In the genomic region with DNA sequence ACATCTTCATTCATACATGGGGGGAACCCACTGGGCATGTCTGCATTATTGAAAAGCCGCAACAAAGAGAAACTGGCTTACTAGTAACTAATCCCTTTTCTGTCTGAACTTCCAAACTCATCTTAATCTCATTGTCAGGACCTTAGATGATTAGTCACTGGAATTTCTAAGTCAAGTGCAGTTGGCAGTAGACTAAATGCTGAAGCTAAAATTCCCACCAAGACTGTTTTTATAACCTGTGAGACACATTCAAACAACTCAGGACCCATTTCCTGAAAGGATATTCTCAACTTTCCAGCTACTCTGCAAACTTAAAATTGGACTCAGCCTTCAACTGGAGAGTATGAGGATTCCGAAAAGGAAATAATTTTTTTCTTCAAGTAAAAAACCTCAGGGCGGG, we compare ENCODE assay signal across 25 cellular contexts.
DNase-seq lines count a peak whose midpoint lies in the region; ATAC-seq and TF ChIP-seq lines count a peak whose summit lies in the region.
"Had no signal": no experiment of that assay in that cellular context is flagged by ENCODE, and none has a peak within 500 bp of the region (broad histone marks: within the 10 kb centered on the region; RNA-seq: fewer than 3 reads in every experiment).

No MANE protein-coding gene starts in this region.

- H3K36me3 ChIP-seq in left ventricle myocardium inferior, result no peaks in the 10 kb centered on the region
- H3K36me3 ChIP-seq: BE2C had no signal

- H3K27me3 ChIP-seq in left ventricle myocardium inferior (ENCODE audit: low read depth), result no peaks in the 10 kb centered on the region
- H3K27me3 ChIP-seq: BE2C had no signal

- no peaks in the 10 kb centered on the region for H3K4me1 ChIP-seq in left ventricle myocardium inferior
- H3K4me1 ChIP-seq: BE2C had no signal

- peak overlapping the region; percentile 19 for H3K27ac ChIP-seq in left ventricle myocardium inferior (replicated peaks)
- H3K27ac ChIP-seq: HL-60 had no signal

- H3K4me3 ChIP-seq in left ventricle myocardium inferior, result no peak overlapping the region
- no peak overlapping the region for H3K4me3 ChIP-seq in fibroblast of the aortic adventitia (ENCODE audit: low read depth, low read length)
- no peak overlapping the region for H3K4me3 ChIP-seq in retinal pigment epithelial cell (ENCODE audit: low read length)
- H3K4me3 ChIP-seq: GM23338 had no signal

- intact Hi-C loops in left ventricle myocardium inferior (cut with micrococcal nuclease) (no loop called here), left ventricle myocardium superior (cut with micrococcal nuclease) (no loop called here)

- peaks cover 4% of the 10 kb centered on the region for H3K9me3 ChIP-seq in left ventricle myocardium inferior (replicated peaks)
- H3K9me3 ChIP-seq: BE2C had no signal

- ATAC-seq in left ventricle myocardium superior (no peak), SK-N-SH treated with all-trans-retinoic acid at 6 μM for 48 hours (no peak)
- ATAC-seq: GM23338, sciatic nerve had no signal

- no peak for DNase-seq in left ventricle myocardium inferior
- no peak for DNase-seq in left ventricle myocardium superior
- DNase-seq in fibroblast of the aortic adventitia (ENCODE audit: low read depth), result peak; percentile 44
- DNase-seq in retinal pigment epithelial cell (ENCODE audit: low read depth), result peak; percentile 81
- no peak for DNase-seq in NCI-H1930 (lab: John Stamatoyannopoulos, UW)
- no peak for DNase-seq in activated CD4-positive, alpha-beta T cell treated with anti-CD3 and anti-CD28 coated beads for 1 hour
- no peak for DNase-seq in H4 (ENCODE audit: low spot score)
- DNase-seq: activated CD8-positive, alpha-beta memory T cell treated with anti-CD3 and anti-CD28 coated beads for 24 hours; activated naive CD4-positive, alpha-beta T cell treated with anti-CD3 and anti-CD28 coated beads, Interleukin-2, amount 10 ng/mL, durations not matched to agents 7 days and 5 days; activated T-cell treated with anti-CD3 and anti-CD28 coated beads, Interleukin-2, amount 50 U/mL, for 48 hours; aorta; BE2C; cerebellar nuclear complex; DMS79 treated with DMSO at 0.1 percent for 48 hours; kidney; NCI-H2171 treated with DMSO at 0.1 percent for 48 hours; NCI-H69; occipital lobe; stimulated activated CD4-positive, alpha-beta T cell treated with anti-CD3 and anti-CD28 coated beads, Interleukin-15, amount 100 ng/mL, for 24 hours; stimulated activated CD8-positive, alpha-beta memory T cell treated with anti-CD3 and anti-CD28 coated beads, Interleukin-4, amount 100 ng/mL, for 48 hours; trophoblast cell had no signal

- TF ChIP-seq CTCF in left ventricle myocardium inferior (IDR thresholded peaks at IDR 0.05; ENCODE audit: borderline replicate concordance), result no peak
- TF ChIP-seq CTCF in fibroblast of the aortic adventitia (IDR thresholded peaks at IDR 0.05; ENCODE audit: insufficient read depth, low read length), result no peak
- TF ChIP-seq CTCF in retinal pigment epithelial cell (conservative IDR thresholded peaks at IDR 0.05; ENCODE audit: low read depth, low read length), result no peak

TF ChIP-seq in SK-N-SH treated with all-trans-retinoic acid at 6 μM for 48 hours, 23 proteins besides CTCF, POLR2A, EP300 and RAD21:
- no peak for TF ChIP-seq GLIS3 (CRISPR knock-in tag; IDR thresholded peaks at IDR 0.05)
- TF ChIP-seq ISL1 (CRISPR knock-in tag; IDR thresholded peaks at IDR 0.05), result 0 out of 2 replicates have a peak, but pooled peaks have one; percentile 7
- no peak for TF ChIP-seq RARB (CRISPR knock-in tag; IDR thresholded peaks at IDR 0.05)
- TF ChIP-seq, protein P1, sequence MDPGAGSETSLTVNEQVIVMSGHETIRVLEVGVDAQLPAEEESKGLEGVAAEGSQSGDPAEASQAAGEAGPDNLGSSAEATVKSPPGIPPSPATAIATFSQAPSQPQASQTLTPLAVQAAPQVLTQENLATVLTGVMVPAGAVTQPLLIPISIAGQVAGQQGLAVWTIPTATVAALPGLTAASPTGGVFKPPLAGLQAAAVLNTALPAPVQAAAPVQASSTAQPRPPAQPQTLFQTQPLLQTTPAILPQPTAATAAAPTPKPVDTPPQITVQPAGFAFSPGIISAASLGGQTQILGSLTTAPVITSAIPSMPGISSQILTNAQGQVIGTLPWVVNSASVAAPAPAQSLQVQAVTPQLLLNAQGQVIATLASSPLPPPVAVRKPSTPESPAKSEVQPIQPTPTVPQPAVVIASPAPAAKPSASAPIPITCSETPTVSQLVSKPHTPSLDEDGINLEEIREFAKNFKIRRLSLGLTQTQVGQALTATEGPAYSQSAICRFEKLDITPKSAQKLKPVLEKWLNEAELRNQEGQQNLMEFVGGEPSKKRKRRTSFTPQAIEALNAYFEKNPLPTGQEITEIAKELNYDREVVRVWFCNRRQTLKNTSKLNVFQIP (CRISPR knock-in tag; IDR thresholded peaks at IDR 0.05; ENCODE audit: borderline replicate concordance, low read depth), result no peak
- no peak for TF ChIP-seq ESRRG (CRISPR knock-in tag; IDR thresholded peaks at IDR 0.05)

Comparison
In these comparisons a context has a peak if more than half of its experiments do, and no peak if none do; other contexts are left out.
1. DNase-seq: peak in fibroblast of the aortic adventitia (single experiment) and retinal pigment epithelial cell (single experiment); none in left ventricle myocardium inferior (single experiment), left ventricle myocardium superior (single experiment), NCI-H1930 (0 of 2), activated CD4-positive, alpha-beta T cell treated with anti-CD3 and anti-CD28 coated beads for 1 hour (single experiment) and H4 (single experiment).